ENCODE assay signal across 10 cellular contexts in genomic region chr5:35857606-35858205, GRCh38. TPM values are rescaled to one million over a fixed set of nuclear protein-coding genes. Genes with fewer than 3 reads are reported as not detected.
DNase-seq lines count a peak whose midpoint lies in the region; ATAC-seq and TF ChIP-seq lines count a peak whose summit lies in the region.
"Had no signal": no experiment of that assay in that cellular context is flagged by ENCODE, and none has a peak within 500 bp of the region (broad histone marks: within the 10 kb centered on the region; RNA-seq: fewer than 3 reads in every experiment).

No MANE protein-coding gene starts in this region.

- intact Hi-C loops in upper lobe of right lung (cut with DNase I), result no loop called here

- peaks cover 2% of the 10 kb centered on the region for H3K4me1 ChIP-seq in upper lobe of right lung

- no peaks in the 10 kb centered on the region for H3K36me3 ChIP-seq in upper lobe of right lung
- H3K36me3 ChIP-seq: WERI-Rb-1 had no signal

- no peak for DNase-seq in activated naive CD4-positive, alpha-beta T cell treated with anti-CD3 and anti-CD28 coated beads, Interleukin-2, amount 10 ng/mL, durations not matched to agents 7 days and 5 days
- DNase-seq in activated naive CD4-positive, alpha-beta T cell treated with Interleukin-2 at 50 U/mL for 16 hours, result no peak
- DNase-seq in foreskin fibroblast (peak; percentile 68 to 80), upper lobe of right lung (no peak), NCI-H1417 (lab: John Stamatoyannopoulos, UW) (no peak), NCI-H510A (lab: John Stamatoyannopoulos, UW) (no peak)
- DNase-seq: WERI-Rb-1 had no signal

- no peak for ATAC-seq in upper lobe of right lung
- ATAC-seq in HG03457 (IDR thresholded peaks at IDR 0.05; ENCODE audit: unreplicated experiment), result no peak

- H3K36me3 Mint-ChIP-seq in activated naive CD4-positive, alpha-beta T cell treated with anti-CD3 and anti-CD28 coated beads, Interleukin-2, amount 10 ng/mL, durations not matched to agents 7 days and 5 days, result peaks cover 59% of the 10 kb centered on the region

- TF ChIP-seq CTCF in WI38 (IDR thresholded peaks at IDR 0.05; ENCODE audit: low read depth, low read length) (no peak), foreskin fibroblast (IDR thresholded peaks at IDR 0.05; ENCODE audit: low read depth, low read length) (no peak), upper lobe of right lung (IDR thresholded peaks at IDR 0.05) (no peak)

- H3K27me3 Mint-ChIP-seq in activated naive CD4-positive, alpha-beta T cell treated with anti-CD3 and anti-CD28 coated beads, Interleukin-2, amount 10 ng/mL, durations not matched to agents 7 days and 5 days, result no peaks in the 10 kb centered on the region

- H3K4me1 Mint-ChIP-seq in activated naive CD4-positive, alpha-beta T cell treated with anti-CD3 and anti-CD28 coated beads, Interleukin-2, amount 10 ng/mL, durations not matched to agents 7 days and 5 days, result peaks cover 69% of the 10 kb centered on the region

- H3K9me3 Mint-ChIP-seq in activated naive CD4-positive, alpha-beta T cell treated with anti-CD3 and anti-CD28 coated beads, Interleukin-2, amount 10 ng/mL, durations not matched to agents 7 days and 5 days, result no peaks in the 10 kb centered on the region

- H3K4me3 ChIP-seq in WI38 (ENCODE audit: low read depth, low read length) (peak overlapping the region; percentile 63), foreskin fibroblast (ENCODE audit: low read depth in 1 of 2, low read length in 2 of 2) (peak overlapping the region in 1 of 2 donors; percentile 38), upper lobe of right lung (peak overlapping the region; percentile 42)

- CTCF ChIA-PET in activated naive CD4-positive, alpha-beta T cell treated with anti-CD3 and anti-CD28 coated beads, Interleukin-2, amount 10 ng/mL, durations not matched to agents 7 days and 5 days (lab: Charles Lee), result interaction anchor here (0.6 to 3.1 kb wide), 10 partner anchors 30 to 207 kb away, joined by 3 to 8 read pairs (median 5); no protein-coding TSS in a partner anchor

- peak overlapping the region; percentile 84 for H3K4me3 Mint-ChIP-seq in activated naive CD4-positive, alpha-beta T cell treated with anti-CD3 and anti-CD28 coated beads, Interleukin-2, amount 10 ng/mL, durations not matched to agents 7 days and 5 days

- peak overlapping the region; percentile 61 for H3K27ac ChIP-seq in upper lobe of right lung
- H3K27ac ChIP-seq: KMS-11, WERI-Rb-1 had no signal

- H3K27me3 ChIP-seq in upper lobe of right lung, result no peaks in the 10 kb centered on the region

- peak overlapping the region; percentile 99 for H3K27ac Mint-ChIP-seq in activated naive CD4-positive, alpha-beta T cell treated with anti-CD3 and anti-CD28 coated beads, Interleukin-2, amount 10 ng/mL, durations not matched to agents 7 days and 5 days

- H3K9me3 ChIP-seq in upper lobe of right lung, result no peaks in the 10 kb centered on the region

RNA-seq across cellular contexts. Expression of gene IL7R, which starts 1.0 kb away (rescaled TPM):
- 226 TPM for total RNA-seq in upper lobe of right lung

Comparison
In these comparisons a context has a peak if more than half of its experiments do, and no peak if none do; other contexts are left out.
1. DNase-seq: peak in foreskin fibroblast (2 of 2); none in activated naive CD4-positive, alpha-beta T cell treated with anti-CD3 and anti-CD28 coated beads, Interleukin-2, amount 10 ng/mL, durations not matched to agents 7 days and 5 days (single experiment), activated naive CD4-positive, alpha-beta T cell treated with Interleukin-2 at 50 U/mL for 16 hours (single experiment), upper lobe of right lung (single experiment), NCI-H1417 (0 of 3) and NCI-H510A (single experiment).